ENCODE assay signal across 1 cellular context in genomic region chr3:167406876-167407492, GRCh38.
TF ChIP-seq lines count a peak whose summit lies in the region.

No MANE protein-coding gene starts in this region.

TF ChIP-seq in HCT116, 20 proteins besides CTCF, POLR2A, EP300 and RAD21 (continued from another document):
- TF ChIP-seq REST (IDR thresholded peaks at IDR 0.05; ENCODE audit: low read depth) (no peak), ZNF274 (IDR thresholded peaks at IDR 0.05; ENCODE audit: low read depth, low read length) (no peak), YY1 (IDR thresholded peaks at IDR 0.05; ENCODE audit: extremely low read depth, insufficient replicate concordance, low read depth, low read length) (no peak), JUND (IDR thresholded peaks at IDR 0.05) (no peak), TCF7L2 (IDR thresholded peaks at IDR 0.05; ENCODE audit: borderline replicate concordance, extremely low read depth, insufficient read depth, insufficient read length) (no peak), SIN3A (IDR thresholded peaks at IDR 0.05; ENCODE audit: low read depth) (no peak), ELF1 (IDR thresholded peaks at IDR 0.05; ENCODE audit: borderline replicate concordance, low read depth) (no peak), ZFX (IDR thresholded peaks at IDR 0.05) (no peak), POLR2AphosphoS5 (IDR thresholded peaks at IDR 0.05; ENCODE audit: low read depth, low read length) (no peak), SRF (IDR thresholded peaks at IDR 0.05; ENCODE audit: low read depth) (no peak), CEBPB (IDR thresholded peaks at IDR 0.05; ENCODE audit: low read depth) (no peak), EGR1 (IDR thresholded peaks at IDR 0.05; ENCODE audit: low read depth) (no peak), EZH2phosphoT487 (IDR thresholded peaks at IDR 0.05; ENCODE audit: borderline replicate concordance) (no peak)
- TF ChIP-seq, protein P1, sequence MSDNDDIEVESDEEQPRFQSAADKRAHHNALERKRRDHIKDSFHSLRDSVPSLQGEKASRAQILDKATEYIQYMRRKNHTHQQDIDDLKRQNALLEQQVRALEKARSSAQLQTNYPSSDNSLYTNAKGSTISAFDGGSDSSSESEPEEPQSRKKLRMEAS (IDR thresholded peaks at IDR 0.05): no peak
- TF ChIP-seq, protein P2, sequence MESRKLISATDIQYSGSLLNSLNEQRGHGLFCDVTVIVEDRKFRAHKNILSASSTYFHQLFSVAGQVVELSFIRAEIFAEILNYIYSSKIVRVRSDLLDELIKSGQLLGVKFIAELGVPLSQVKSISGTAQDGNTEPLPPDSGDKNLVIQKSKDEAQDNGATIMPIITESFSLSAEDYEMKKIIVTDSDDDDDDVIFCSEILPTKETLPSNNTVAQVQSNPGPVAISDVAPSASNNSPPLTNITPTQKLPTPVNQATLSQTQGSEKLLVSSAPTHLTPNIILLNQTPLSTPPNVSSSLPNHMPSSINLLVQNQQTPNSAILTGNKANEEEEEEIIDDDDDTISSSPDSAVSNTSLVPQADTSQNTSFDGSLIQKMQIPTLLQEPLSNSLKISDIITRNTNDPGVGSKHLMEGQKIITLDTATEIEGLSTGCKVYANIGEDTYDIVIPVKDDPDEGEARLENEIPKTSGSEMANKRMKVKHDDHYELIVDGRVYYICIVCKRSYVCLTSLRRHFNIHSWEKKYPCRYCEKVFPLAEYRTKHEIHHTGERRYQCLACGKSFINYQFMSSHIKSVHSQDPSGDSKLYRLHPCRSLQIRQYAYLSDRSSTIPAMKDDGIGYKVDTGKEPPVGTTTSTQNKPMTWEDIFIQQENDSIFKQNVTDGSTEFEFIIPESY (IDR thresholded peaks at IDR 0.05; ENCODE audit: extremely low read depth, insufficient replicate concordance, low read length): no peak
- TF ChIP-seq, protein P3, sequence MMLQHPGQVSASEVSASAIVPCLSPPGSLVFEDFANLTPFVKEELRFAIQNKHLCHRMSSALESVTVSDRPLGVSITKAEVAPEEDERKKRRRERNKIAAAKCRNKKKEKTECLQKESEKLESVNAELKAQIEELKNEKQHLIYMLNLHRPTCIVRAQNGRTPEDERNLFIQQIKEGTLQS (IDR thresholded peaks at IDR 0.05): no peak
